13 cellular contexts compared by ENCODE assay signal in the genomic region with DNA sequence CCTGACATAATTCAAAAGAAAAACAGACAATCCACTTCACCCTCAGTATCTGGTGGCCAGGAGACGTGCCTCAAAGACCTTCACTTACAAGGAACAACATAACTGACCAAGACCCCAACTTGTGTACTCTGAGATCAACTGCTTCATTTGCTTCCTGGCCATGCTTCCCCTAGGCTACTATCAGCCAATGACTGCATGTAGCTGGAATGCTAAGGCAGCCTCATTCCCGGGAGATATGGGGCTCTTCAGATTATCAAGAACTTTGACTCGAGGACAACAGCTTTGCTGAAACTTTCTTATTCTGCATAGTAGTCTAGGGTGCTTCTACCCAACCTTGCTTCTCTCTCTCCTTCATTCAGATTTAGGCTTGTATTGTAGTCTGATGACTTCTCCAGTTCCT. TPM values are rescaled to one million over a fixed set of nuclear protein-coding genes. Genes with fewer than 3 reads are reported as not detected.
DNase-seq lines count a peak whose midpoint lies in the region; ATAC-seq and TF ChIP-seq lines count a peak whose summit lies in the region.
"Had no signal": no experiment of that assay in that cellular context is flagged by ENCODE, and none has a peak within 500 bp of the region (broad histone marks: within the 10 kb centered on the region; RNA-seq: fewer than 3 reads in every experiment).

No MANE protein-coding gene starts in this region.

- H3K27me3 ChIP-seq in SJCRH30 = no peaks in the 10 kb centered on the region
- no peaks in the 10 kb centered on the region for H3K27me3 ChIP-seq in osteoblast (ENCODE audit: insufficient read depth, low read length)
- H3K27me3 ChIP-seq in adrenal gland = no peaks in the 10 kb centered on the region
- no peaks in the 10 kb centered on the region for H3K27me3 ChIP-seq in MG63
- H3K27me3 ChIP-seq: right lobe of liver had no signal

- 40 to 52% (median 47%) methylated on average over 3 of the region's 3 CpGs for WGBS in adrenal gland, 4 donors

- intact Hi-C loops in adrenal gland (cut with DNase I) = no loop called here

- TF ChIP-seq POLR2A in adrenal gland (IDR thresholded peaks at IDR 0.05) = no peak

- H3K4me3 ChIP-seq in SJCRH30 (no peak overlapping the region), fibroblast of the aortic adventitia (ENCODE audit: low read depth, low read length) (no peak overlapping the region), osteoblast (ENCODE audit: insufficient read depth, low read length) (no peak overlapping the region), adrenal gland (no peak overlapping the region), MG63 (no peak overlapping the region)
- H3K4me3 ChIP-seq: right lobe of liver had no signal

- no peak for ATAC-seq in GM19324 (IDR thresholded peaks at IDR 0.05; ENCODE audit: low FRiP score, unreplicated experiment)
- ATAC-seq: right lobe of liver had no signal

- H3K4me1 ChIP-seq in SJCRH30 (peaks cover 8% of the 10 kb centered on the region), osteoblast (ENCODE audit: insufficient read depth, low read length) (peaks cover 3% of the 10 kb centered on the region), adrenal gland (replicated peaks in 1 of 2) (no peaks in the 10 kb centered on the region)
- H3K4me1 ChIP-seq: right lobe of liver had no signal

- H3K27ac ChIP-seq in SJCRH30 (no peak overlapping the region), osteoblast (ENCODE audit: low read depth, low read length) (no peak overlapping the region), adrenal gland (no peak overlapping the region)
- H3K27ac ChIP-seq: right lobe of liver had no signal

- H2AFZ ChIP-seq in osteoblast (ENCODE audit: low read length) = peak overlapping the region; percentile 45

- no peaks in the 10 kb centered on the region for H4K20me1 ChIP-seq in osteoblast (ENCODE audit: insufficient read depth, low read length)

- TF ChIP-seq CTCF in fibroblast of the aortic adventitia (IDR thresholded peaks at IDR 0.05; ENCODE audit: insufficient read depth, low read length) = no peak
- no peak for TF ChIP-seq CTCF in osteoblast (IDR thresholded peaks at IDR 0.05; ENCODE audit: extremely low read depth, low read depth, low read length)
- TF ChIP-seq CTCF in adrenal gland (IDR thresholded peaks at IDR 0.05) = no peak

- no peaks in the 10 kb centered on the region for H3K79me2 ChIP-seq in osteoblast (ENCODE audit: insufficient read depth, low read length)

- peak; percentile 19 for DNase-seq in GM03348 (ENCODE audit: low spot score)
- DNase-seq in SJCRH30 = peak; percentile 18 to 25
- DNase-seq in fibroblast of the aortic adventitia (ENCODE audit: low read depth) = peak; percentile 55
- DNase-seq in osteoblast (ENCODE audit: insufficient read length, low spot score, missing footprints) = peak; percentile 82
- no peak for DNase-seq in adrenal gland
- DNase-seq in MG63 = no peak
- DNase-seq: activated gamma-delta T cell treated with Interleukin-2 at 50 U/mL for 16 hours; MV-4-11; NCI-H69; OCI-M1; right lobe of liver; stimulated activated CD4-positive, alpha-beta T cell treated with anti-CD3 and anti-CD28 coated beads, Interleukin-1b, Interleukin-23, amount 100 ng/mL, for 48 hours had no signal

- H3K36me3 ChIP-seq in SJCRH30 (no peaks in the 10 kb centered on the region), osteoblast (ENCODE audit: insufficient read depth, low read length) (no peaks in the 10 kb centered on the region), adrenal gland (replicated peaks in 1 of 2) (no peaks in the 10 kb centered on the region), MG63 (no peaks in the 10 kb centered on the region)
- H3K36me3 ChIP-seq: right lobe of liver had no signal

- H3K4me2 ChIP-seq in osteoblast (ENCODE audit: insufficient read depth, low read length) = no peak overlapping the region

- H3K9me3 ChIP-seq in SJCRH30 (replicated peaks) (no peaks in the 10 kb centered on the region), osteoblast (ENCODE audit: low read depth, low read length) (no peaks in the 10 kb centered on the region), adrenal gland (replicated peaks in 1 of 3) (no peaks in the 10 kb centered on the region), MG63 (peaks cover 2% of the 10 kb centered on the region; the same call in 1 of the 2 replicates)
- H3K9me3 ChIP-seq: right lobe of liver had no signal

RNA-seq across cellular contexts. Expression of gene UCK2, which starts 11.7 kb away (rescaled TPM):
- 84.2 and 85.0 TPM in 2 replicates for total RNA-seq in SJCRH30 (2014; rRNA removed; shearing (Covaris generic))
- total RNA-seq in fibroblast of the aortic adventitia (ENCODE audit: low replicate concordance) (24.0 and 61.7 TPM in 2 replicates), osteoblast (63.9 and 74.2 TPM in 2 replicates), adrenal gland (10 to 100 TPM in 7 of 8 donors, 1 to 10 TPM in 1; 5.4 to 22.7 (median 15.4) TPM)
- 10 to 100 TPM; 11.9 to 19.1 (median 13.1) TPM for polyA plus RNA-seq in adrenal gland
- total RNA-seq in MG63 (2014; rRNA removed; shearing (Covaris generic); ENCODE audit: low replicate concordance) = 75.8 and 130 TPM in 2 replicates

RNA-seq across cellular contexts. Expression of gene TMCO1, which starts 47.1 kb away (rescaled TPM):
- total RNA-seq in SJCRH30 (2014; rRNA removed; shearing (Covaris generic)) = 77.4 and 82.8 TPM in 2 replicates
- total RNA-seq in fibroblast of the aortic adventitia (ENCODE audit: low replicate concordance) (102 and 112 TPM in 2 replicates), osteoblast (86.0 and 87.6 TPM in 2 replicates), adrenal gland (100 to 1,000 TPM in 5 of 8 donors, 10 to 100 TPM in 3; 60.0 to 155 (median 120) TPM)
- 100 to 1,000 TPM in 1 of 3 donors, 10 to 100 TPM in 2; 33.4 to 280 (median 44.9) TPM for polyA plus RNA-seq in adrenal gland
- total RNA-seq in MG63 (2014; rRNA removed; shearing (Covaris generic); ENCODE audit: low replicate concordance) = 67.3 and 146 TPM in 2 replicates

Comparison
In these comparisons a context has a peak if more than half of its experiments do, and no peak if none do; other contexts are left out.
1. DNase-seq: peak in GM03348 (single experiment), SJCRH30 (2 of 2), fibroblast of the aortic adventitia (single experiment) and osteoblast (single experiment); none in adrenal gland (0 of 7) and MG63 (single experiment).